In genomic region chr3:51719413-51720025, GRCh38 we compare ENCODE assay signal across 13 cellular contexts. TPM values are rescaled to one million over a fixed set of nuclear protein-coding genes. Genes with fewer than 3 reads are reported as not detected.
DNase-seq lines count a peak whose midpoint lies in the region; ATAC-seq and TF ChIP-seq lines count a peak whose summit lies in the region.
"Had no signal": no experiment of that assay in that cellular context is flagged by ENCODE, and none has a peak within 500 bp of the region (broad histone marks: within the 10 kb centered on the region; RNA-seq: fewer than 3 reads in every experiment).

No MANE protein-coding gene starts in this region.

- H3K4me1 Mint-ChIP-seq in activated naive CD4-positive, alpha-beta T cell treated with anti-CD3 and anti-CD28 coated beads, Interleukin-2, amount 10 ng/mL, durations not matched to agents 7 days and 5 days = peaks cover 36% of the 10 kb centered on the region
- H3K4me1 Mint-ChIP-seq in central memory CD8-positive, alpha-beta T cell = peaks cover 24% of the 10 kb centered on the region
- H3K4me1 Mint-ChIP-seq in stimulated activated effector memory CD8-positive, alpha-beta T cell treated with anti-CD3 and anti-CD28 coated beads, Interleukin-12 subunit alpha, Interleukin-12 subunit beta, amount 100 ng/mL, for 72 hours = peaks cover 31% of the 10 kb centered on the region

- H3K4me2 ChIP-seq in mammary epithelial cell (ENCODE audit: insufficient read depth, low read depth, low read length) = no peak overlapping the region

- no peak overlapping the region for H3K9ac ChIP-seq in mammary epithelial cell (ENCODE audit: insufficient read depth, low read length)

- H3K27me3 Mint-ChIP-seq in activated naive CD4-positive, alpha-beta T cell treated with anti-CD3 and anti-CD28 coated beads, Interleukin-2, amount 10 ng/mL, durations not matched to agents 7 days and 5 days = no peaks in the 10 kb centered on the region
- H3K27me3 Mint-ChIP-seq in central memory CD8-positive, alpha-beta T cell = no peaks in the 10 kb centered on the region

- TF ChIP-seq CTCF in left ventricle myocardium inferior (IDR thresholded peaks at IDR 0.05; ENCODE audit: borderline replicate concordance) = no peak
- no peak for TF ChIP-seq CTCF in mammary epithelial cell (conservative IDR thresholded peaks at IDR 0.05 in 1 of 2, IDR thresholded peaks at IDR 0.05 in 1 of 2; ENCODE audit: extremely low read depth in 1 of 2, insufficient read depth in 1 of 2, low read depth in 1 of 2, low read length in 2 of 2)

- no TSS peak for BruUV-seq in mammary epithelial cell (replicated peaks; lab: Mats Ljungman, UMichigan)

- H3K4me3 ChIP-seq in left ventricle myocardium inferior (no peak overlapping the region), mammary epithelial cell (replicated peaks in 1 of 3; ENCODE audit: insufficient read depth in 1 of 3, low read depth in 2 of 3, low read length in 3 of 3) (no peak overlapping the region)
- H3K4me3 ChIP-seq: lung, spleen, thyroid gland had no signal

- no peak overlapping the region for H3K4me3 Mint-ChIP-seq in activated naive CD4-positive, alpha-beta T cell treated with anti-CD3 and anti-CD28 coated beads, Interleukin-2, amount 10 ng/mL, durations not matched to agents 7 days and 5 days
- no peak overlapping the region for H3K4me3 Mint-ChIP-seq in central memory CD8-positive, alpha-beta T cell
- no peak overlapping the region for H3K4me3 Mint-ChIP-seq in stimulated activated effector memory CD8-positive, alpha-beta T cell treated with anti-CD3 and anti-CD28 coated beads, Interleukin-12 subunit alpha, Interleukin-12 subunit beta, amount 100 ng/mL, for 72 hours

- H2AFZ ChIP-seq in mammary epithelial cell (ENCODE audit: low read depth, low read length) = no peak overlapping the region

- dilution Hi-C loops in mammary epithelial cell (cut with HindIII; ENCODE audit: low sequenced_read_pairs) = no loop called here

- no peak for ATAC-seq in central memory CD8-positive, alpha-beta T cell (replicated peaks; ENCODE audit: extremely low read depth, poor library complexity, severe bottlenecking)
- no peak for ATAC-seq in stimulated activated effector memory CD8-positive, alpha-beta T cell treated with anti-CD3 and anti-CD28 coated beads, Interleukin-12 subunit alpha, Interleukin-12 subunit beta, amount 100 ng/mL, for 72 hours

- no peaks in the 10 kb centered on the region for H3K36me3 Mint-ChIP-seq in activated naive CD4-positive, alpha-beta T cell treated with anti-CD3 and anti-CD28 coated beads, Interleukin-2, amount 10 ng/mL, durations not matched to agents 7 days and 5 days
- peaks cover 2% of the 10 kb centered on the region for H3K36me3 Mint-ChIP-seq in central memory CD8-positive, alpha-beta T cell (ENCODE audit: insufficient read depth)
- no peaks in the 10 kb centered on the region for H3K36me3 Mint-ChIP-seq in stimulated activated effector memory CD8-positive, alpha-beta T cell treated with anti-CD3 and anti-CD28 coated beads, Interleukin-12 subunit alpha, Interleukin-12 subunit beta, amount 100 ng/mL, for 72 hours

- no peaks in the 10 kb centered on the region for H3K9me3 Mint-ChIP-seq in activated naive CD4-positive, alpha-beta T cell treated with anti-CD3 and anti-CD28 coated beads, Interleukin-2, amount 10 ng/mL, durations not matched to agents 7 days and 5 days
- H3K9me3 Mint-ChIP-seq in central memory CD8-positive, alpha-beta T cell = no peaks in the 10 kb centered on the region
- no peaks in the 10 kb centered on the region for H3K9me3 Mint-ChIP-seq in stimulated activated effector memory CD8-positive, alpha-beta T cell treated with anti-CD3 and anti-CD28 coated beads, Interleukin-12 subunit alpha, Interleukin-12 subunit beta, amount 100 ng/mL, for 72 hours

- no peak for DNase-seq in activated naive CD4-positive, alpha-beta T cell treated with anti-CD3 and anti-CD28 coated beads, Interleukin-2, amount 10 ng/mL, durations not matched to agents 7 days and 5 days
- no peak for DNase-seq in activated naive CD4-positive, alpha-beta T cell (lab: John Stamatoyannopoulos, UW)
- DNase-seq in HuH-7.5 (ENCODE audit: low spot score) = peak; percentile 2
- DNase-seq in central memory CD8-positive, alpha-beta T cell (ENCODE audit: low spot score in 2 of 2) = no peak
- DNase-seq in stimulated activated effector memory CD8-positive, alpha-beta T cell treated with anti-CD3 and anti-CD28 coated beads, Interleukin-12 subunit alpha, Interleukin-12 subunit beta, amount 100 ng/mL, for 72 hours (ENCODE audit: low spot score in 2 of 2) = no peak
- DNase-seq in left ventricle myocardium inferior = no peak
- no peak for DNase-seq in mammary epithelial cell
- DNase-seq in NCI-H146 treated with DMSO at 0.1 percent for 48 hours (lab: John Stamatoyannopoulos, UW; ENCODE audit: unreplicated experiment) = no peak
- DNase-seq: spleen had no signal

- H3K27me3 ChIP-seq in left ventricle myocardium inferior (ENCODE audit: low read depth) (no peaks in the 10 kb centered on the region), mammary epithelial cell (ENCODE audit: insufficient read depth, low read length) (no peaks in the 10 kb centered on the region)
- H3K27me3 ChIP-seq: neutrophil, spleen, thyroid gland had no signal

- WGBS in mammary epithelial cell (ENCODE audit: low coverage, missing lambda C conversion rate) = 67% methylated on average over 5 of the region's 5 CpGs

- H3K4me1 ChIP-seq in left ventricle myocardium inferior (no peaks in the 10 kb centered on the region), mammary epithelial cell (ENCODE audit: insufficient read depth, low read length) (no peaks in the 10 kb centered on the region)
- H3K4me1 ChIP-seq: thyroid gland had no signal

- CTCF ChIA-PET in activated naive CD4-positive, alpha-beta T cell treated with anti-CD3 and anti-CD28 coated beads, Interleukin-2, amount 10 ng/mL, durations not matched to agents 7 days and 5 days (lab: Charles Lee) = interaction anchor here (0.6 to 2.7 kb wide), 31 partner anchors 8 to 340 kb away, joined by 3 to 53 read pairs (median 5); partner anchors contain the start of gene RRP9
- CTCF ChIA-PET in mammary epithelial cell (lab: Charles Lee; ENCODE audit: low non-redundant PET) = interaction anchor here (0.7 to 1.2 kb wide), 5 partner anchors 10 to 729 kb away, joined by 4 to 5 read pairs (median 4); no protein-coding TSS in a partner anchor

- H3K9me3 ChIP-seq in left ventricle myocardium inferior (replicated peaks) (no peaks in the 10 kb centered on the region), mammary epithelial cell (replicated peaks; ENCODE audit: insufficient read depth, low read length) (no peaks in the 10 kb centered on the region)
- H3K9me3 ChIP-seq: neutrophil, spleen, thyroid gland had no signal

- in situ Hi-C loops in mammary epithelial cell (cut with MboI; ENCODE audit: low sequenced_read_pairs in 2 of 2) = loop anchor here (5.0 to 10.0 kb wide), 2 partner anchors 65 to 73 kb away; no protein-coding TSS in a partner anchor

- no peaks in the 10 kb centered on the region for H4K20me1 ChIP-seq in mammary epithelial cell (ENCODE audit: insufficient read depth, low read length)

- intact Hi-C loops in left ventricle myocardium inferior (cut with micrococcal nuclease) = no loop called here
- intact Hi-C loops in mammary epithelial cell (cut with micrococcal nuclease) = no loop called here

- H3K27ac Mint-ChIP-seq in activated naive CD4-positive, alpha-beta T cell treated with anti-CD3 and anti-CD28 coated beads, Interleukin-2, amount 10 ng/mL, durations not matched to agents 7 days and 5 days = peak overlapping the region; percentile 26
- peak overlapping the region; percentile 16 for H3K27ac Mint-ChIP-seq in central memory CD8-positive, alpha-beta T cell (ENCODE audit: low read depth)
- peak overlapping the region; percentile 84 for H3K27ac Mint-ChIP-seq in stimulated activated effector memory CD8-positive, alpha-beta T cell treated with anti-CD3 and anti-CD28 coated beads, Interleukin-12 subunit alpha, Interleukin-12 subunit beta, amount 100 ng/mL, for 72 hours

- H3K36me3 ChIP-seq in left ventricle myocardium inferior (no peaks in the 10 kb centered on the region), mammary epithelial cell (ENCODE audit: insufficient read depth, low read length) (no peaks in the 10 kb centered on the region)
- H3K36me3 ChIP-seq: neutrophil, spleen, thyroid gland had no signal

- H3K27ac ChIP-seq in left ventricle myocardium inferior (replicated peaks) (no peak overlapping the region), mammary epithelial cell (ENCODE audit: insufficient read depth, low read depth, low read length) (no peak overlapping the region)
- H3K27ac ChIP-seq: neutrophil, spleen, thyroid gland had no signal

- H3K79me2 ChIP-seq in mammary epithelial cell (ENCODE audit: insufficient read depth, low read length) = no peaks in the 10 kb centered on the region

RNA-seq across cellular contexts. Expression of gene GRM2, which starts 12.7 kb away (rescaled TPM):
- total RNA-seq in left ventricle myocardium inferior = 0.41 TPM
- total RNA-seq in mammary epithelial cell = under 1 TPM; under 0.01 to 0.12 TPM
- polyA plus RNA-seq in mammary epithelial cell = 0.09 TPM
- not detected for polyA minus RNA-seq in mammary epithelial cell

RNA-seq across cellular contexts. Expression of gene TEX264, which starts 48.5 kb away (rescaled TPM):
- total RNA-seq in left ventricle myocardium inferior (33.9 TPM), mammary epithelial cell (10 to 100 TPM; 36.0 to 49.7 TPM)
- polyA plus RNA-seq in mammary epithelial cell = 69.5 TPM
- 35.8 TPM for polyA minus RNA-seq in mammary epithelial cell

RNA-seq across cellular contexts. Expression of gene IQCF6, which starts 59.5 kb away (rescaled TPM):
- not detected for total RNA-seq in left ventricle myocardium inferior
- not detected for total RNA-seq in mammary epithelial cell
- not detected for polyA plus RNA-seq in mammary epithelial cell
- polyA minus RNA-seq in mammary epithelial cell = not detected
- total RNA-seq: lung, spleen, thyroid gland had no signal
- polyA plus RNA-seq: esophagus, lung, spleen had no signal

Comparison
In these comparisons a context has a peak if more than half of its experiments do, and no peak if none do; other contexts are left out.
1. H3K27ac Mint-ChIP-seq: peak in every context shown above with its lines; median percentile 84 in stimulated activated effector memory CD8-positive, alpha-beta T cell treated with anti-CD3 and anti-CD28 coated beads, Interleukin-12 subunit alpha, Interleukin-12 subunit beta, amount 100 ng/mL, for 72 hours; 26 in activated naive CD4-positive, alpha-beta T cell treated with anti-CD3 and anti-CD28 coated beads, Interleukin-2, amount 10 ng/mL, durations not matched to agents 7 days and 5 days; 16 in central memory CD8-positive, alpha-beta T cell.